In genomic region chr2:20050104-20050711, GRCh38 we compare ENCODE assay signal across 8 cellular contexts. TPM values are rescaled to one million over a fixed set of nuclear protein-coding genes. Genes with fewer than 3 reads are reported as not detected.
DNase-seq lines count a peak whose midpoint lies in the region; ATAC-seq, FAIRE-seq and TF ChIP-seq lines count a peak whose summit lies in the region.

No MANE protein-coding gene starts in this region.

- RAD21 ChIA-PET in GM12878 (lab: Charles Lee; ENCODE audit: unreplicated experiment) = interaction anchor here (1.0 to 4.1 kb wide), 7 partner anchors 11 to 175 kb away, joined by 3 to 18 read pairs (median 7); partner anchors contain the start of gene SDC1

- CTCF ChIA-PET in PC-3 (lab: Charles Lee) = interaction anchor here (0.7 kb wide), 1 partner anchor 16 kb away, joined by 4 read pairs; no protein-coding TSS in a partner anchor
- CTCF ChIA-PET in GM12878 (lab: Yijun Ruan, JAX) = interaction anchor here (0.9 to 3.8 kb wide), 8 partner anchors 9 to 176 kb away, joined by 3 to 24 read pairs (median 12); partner anchors contain the start of genes SDC1 and WDR35

- TF ChIP-seq POLR2A in GM12878 (IDR thresholded peaks at IDR 0.05; ENCODE audit: low read depth, low read length) = peak; percentile 26; the same call in 1 of the 2 replicates
- TF ChIP-seq POLR2A in lower leg skin (IDR thresholded peaks at IDR 0.05) = no peak
- peak in 1 of 2 donors; percentile 25 for TF ChIP-seq POLR2A in tibial nerve (IDR thresholded peaks at IDR 0.05)

- H3K4me2 ChIP-seq in PC-3 (ENCODE audit: low read length) = peak overlapping the region; percentile 95
- peak overlapping the region; percentile 93 for H3K4me2 ChIP-seq in GM12878 (ENCODE audit: control insufficient read depth, insufficient read depth)

- FAIRE-seq in GM12878 (lab: Jason Lieb, UNC) = no peak

- H3K9ac ChIP-seq in PC-3 (ENCODE audit: low read length) (peak overlapping the region; percentile 93), GM12878 (ENCODE audit: control insufficient read depth, insufficient read depth, low read length) (peak overlapping the region; percentile 97)

- peaks cover 33% of the 10 kb centered on the region for H3K4me1 ChIP-seq in PC-3 (ENCODE audit: insufficient read depth, low read length)
- 0 out of 2 replicates have a peak, but pooled peaks cover 11% of the 10 kb centered on the region for H3K4me1 ChIP-seq in GM12878 (ENCODE audit: control insufficient read depth, insufficient read depth, low read length)
- peaks cover 0 to 57% (median 15%) of the 10 kb centered on the region in 4 donors for H3K4me1 ChIP-seq in tibial nerve

- ATAC-seq in GM18511 (IDR thresholded peaks at IDR 0.05; ENCODE audit: unreplicated experiment) (peak; percentile 28), PC-3 (no peak), GM12878 (peak; percentile 61)

- H2AFZ ChIP-seq in PC-3 (ENCODE audit: low read length) (peak overlapping the region; percentile 94), GM12878 (ENCODE audit: control insufficient read depth, low read depth, low read length) (peak overlapping the region; percentile 46)

- SMC1A ChIA-PET in GM12878 (lab: Charles Lee; ENCODE audit: uncharacterized antibody, unreplicated experiment) = interaction anchor here (0.7 to 4.7 kb wide), 7 partner anchors 12 to 150 kb away, joined by 3 to 31 read pairs (median 9); partner anchors contain the start of gene WDR35

- intact Hi-C loops in PC-3 (cut with micrococcal nuclease) (loop anchor here (5.0 kb wide), 1 partner anchor 138 kb away; no protein-coding TSS in a partner anchor), GM12878 (cut with micrococcal nuclease; ENCODE audit: unreplicated experiment) (loop anchor here (5.0 kb wide), 1 partner anchor 148 kb away; the partner anchor contains the start of gene TTC32), lower leg skin (cut with DNase I; ENCODE audit: low total_unique reads) (no loop called here)

- TF ChIP-seq RAD21 in GM12878 (IDR thresholded peaks at IDR 0.05; ENCODE audit: insufficient read depth, low read depth, low read length) = no peak

- H3K27ac ChIP-seq in PC-3 (ENCODE audit: low read length) = peak overlapping the region; percentile 91
- H3K27ac ChIP-seq in GM12878 (ENCODE audit: control insufficient read depth, insufficient read depth) = peak overlapping the region; percentile 99
- peak overlapping the region; percentile 96 to 100 (median 97) for H3K27ac ChIP-seq in tibial nerve

- peaks cover 58% of the 10 kb centered on the region for H3K79me2 ChIP-seq in PC-3 (ENCODE audit: low read length)
- peaks cover 54% of the 10 kb centered on the region for H3K79me2 ChIP-seq in GM12878 (ENCODE audit: control insufficient read depth, insufficient read depth, low read length)

- POLR2A ChIA-PET in PC-3 (lab: Charles Lee; ENCODE audit: unreplicated experiment) (interaction anchor here (0.7 kb wide), 1 partner anchor 9 kb away, joined by 4 read pairs; no protein-coding TSS in a partner anchor), GM12878 (lab: Charles Lee) (interaction anchor here (1.0 to 4.2 kb wide), 5 partner anchors 8 to 61 kb away, joined by 3 to 17 read pairs (median 4); partner anchors contain the start of gene WDR35)

- TF ChIP-seq CTCF in AG10803 (conservative IDR thresholded peaks at IDR 0.05; ENCODE audit: low read length) (no peak), PC-3 (conservative IDR thresholded peaks at IDR 0.05; ENCODE audit: low read depth, low read length) (no peak), GM12878 (IDR thresholded peaks at IDR 0.05 in 2 of 3, conservative IDR thresholded peaks at IDR 0.05 in 1 of 3; ENCODE audit: control insufficient read depth in 2 of 3, extremely low read depth in 1 of 3, insufficient read depth in 1 of 3, low read depth in 3 of 3, low read length in 3 of 3) (no peak), lower leg skin (IDR thresholded peaks at IDR 0.05) (no peak), tibial nerve (IDR thresholded peaks at IDR 0.05) (no peak)

- peaks cover 5% of the 10 kb centered on the region for H3F3A ChIP-seq in PC-3 (ENCODE audit: low read length, unreplicated experiment)

- H3K4me3 ChIP-seq in AG10803 (ENCODE audit: low read length) (peak overlapping the region; percentile 70), PC-3 (ENCODE audit: low read length) (peak overlapping the region; percentile 79), GM12878 (peak overlapping the region; percentile 80), lower leg skin (ENCODE audit: low read depth, poor library complexity, severe bottlenecking) (peak overlapping the region; percentile 62), tibial nerve (peak overlapping the region; percentile 65 to 86 (median 74))

- in situ Hi-C loops in GM12878 (cut with MboI) = no loop called here

- 1% methylated on average over 11 of the region's 11 CpGs for WGBS in GM12878 (ENCODE audit: insufficient coverage, insufficient replicate concordance, low lambda C conversion rate, missing lambda C conversion rate)
- WGBS in lower leg skin, 2 donors = 0% methylated on average over 11 of the region's 11 CpGs
- WGBS in tibial nerve, 2 donors = 1% methylated on average over 11 of the region's 11 CpGs

- H3K36me3 ChIP-seq in PC-3 (ENCODE audit: low read depth, low read length) = no peaks in the 10 kb centered on the region
- no peaks in the 10 kb centered on the region for H3K36me3 ChIP-seq in GM12878 (ENCODE audit: control insufficient read depth in 2 of 2, insufficient read depth in 2 of 2, low read length in 1 of 2)
- H3K36me3 ChIP-seq in tibial nerve = no peaks in the 10 kb centered on the region

- peak; percentile 53 to 86; a peak in 3 of 4 replicates for TF ChIP-seq EP300 in GM12878 (IDR thresholded peaks at IDR 0.05; ENCODE audit: borderline replicate concordance in 1 of 2, control insufficient read depth in 1 of 2, low read depth in 2 of 2, low read length in 2 of 2)
- no peak for TF ChIP-seq EP300 in tibial nerve (IDR thresholded peaks at IDR 0.05)

- peak; percentile 65 for DNase-seq in AG10803 (ENCODE audit: low read depth)
- peak; percentile 9 for DNase-seq in HT-29 (ENCODE audit: low spot score)
- DNase-seq in PC-3 = peak; percentile 82
- DNase-seq in GM12878 (ENCODE audit: low read depth, low spot score) = peak; percentile 49
- DNase-seq in lower leg skin (ENCODE audit: low spot score in 2 of 2) = peak in 1 of 2 donors; percentile 27
- DNase-seq in tibial nerve (ENCODE audit: low spot score in 2 of 2) = peak in 1 of 2 donors; percentile 42
- DNase-seq in iPS-NIHi7 (ENCODE audit: extremely low spot score) = no peak

- BruUV-seq in PC-3 (replicated peaks; lab: Mats Ljungman, UMichigan) = no TSS peak
- no TSS peak for BruUV-seq in GM12878 (replicated peaks; lab: Mats Ljungman, UMichigan)

- H3K27me3 ChIP-seq in PC-3 (ENCODE audit: low read length) = no peaks in the 10 kb centered on the region
- H3K27me3 ChIP-seq in GM12878 (replicated peaks in 1 of 2; ENCODE audit: control insufficient read depth in 2 of 2, insufficient read depth in 2 of 2, low read length in 1 of 2) = no peaks in the 10 kb centered on the region
- no peaks in the 10 kb centered on the region for H3K27me3 ChIP-seq in tibial nerve

- H4K20me1 ChIP-seq in PC-3 (ENCODE audit: low read length) (peaks cover 24% of the 10 kb centered on the region), GM12878 (ENCODE audit: control insufficient read depth, insufficient read depth) (no peaks in the 10 kb centered on the region)

- no peaks in the 10 kb centered on the region for H3K9me3 ChIP-seq in PC-3 (ENCODE audit: low read length)
- H3K9me3 ChIP-seq in GM12878 (replicated peaks; ENCODE audit: control insufficient read depth, insufficient read depth, low read length) = no peaks in the 10 kb centered on the region
- no peaks in the 10 kb centered on the region for H3K9me3 ChIP-seq in tibial nerve

- no peaks in the 10 kb centered on the region for H3K9me2 ChIP-seq in PC-3 (replicated peaks; ENCODE audit: low read length)

RNA-seq across cellular contexts. Expression of gene LAPTM4A, which starts 1.2 kb away (rescaled TPM):
- total RNA-seq in HT-29 (2014; rRNA removed; shearing (Covaris generic)) = 22.7 and 26.8 TPM in 2 replicates
- total RNA-seq in PC-3 (2014; rRNA removed) (54.5 and 62.7 TPM in 2 replicates), GM12878 (2014; rRNA removed) (17.8 and 21.2 TPM in 2 replicates), GM12878 (2014; rRNA removed; fragmentation: Illumina TruSeq; extraction: Trizol) (23.9 and 25.6 TPM in 2 replicates), GM12878 (2021) (26.9 and 27.2 TPM in 2 replicates), lower leg skin (100 to 1,000 TPM; 102 to 139 (median 119) TPM), tibial nerve (100 to 1,000 TPM; 138 to 216 (median 191) TPM)
- total RNA-seq in GM12878 (2013; cell fraction: nucleolus; rRNA removed) = 20.7 and 23.4 TPM in 2 replicates
- 21.4 TPM for polyA plus RNA-seq in GM12878 (2011; ENCODE audit: low read depth)
- polyA plus RNA-seq in GM12878 (2011; rRNA removed) (107 and 126 TPM in 2 replicates), GM12878 (2014; fragmentation: Illumina TruSeq; extraction: Trizol) (38.5 and 52.1 TPM in 2 replicates), GM12878 (2014; fragmentation: Nextera tagmentation; extraction: Ambion mirVana) (10 to 100 TPM; 77.2 to 87.8 TPM), GM12878 (2014; rRNA removed) (22.8 and 24.7 TPM in 2 replicates), GM12878 (2016; fragmentation: Nextera tagmentation; extraction: Ambion mirVana) (10 to 100 TPM; 53.1 to 62.2 TPM)
- 51.1 and 59.2 TPM in 2 replicates for polyA plus RNA-seq in GM12878 (2011; cell fraction: cytosol; rRNA removed)
- 28.9 and 29.4 TPM in 2 replicates for polyA plus RNA-seq in GM12878 (2011; cell fraction: nucleus; rRNA removed)
- polyA plus RNA-seq in GM12878 (2012) = 40.6 and 45.5 TPM in 2 replicates
- 36.8 and 56.5 TPM in 2 replicates for polyA minus RNA-seq in GM12878 (2011; rRNA and poly(A)+ RNA removed)
- polyA minus RNA-seq in GM12878 (2011; cell fraction: cytosol; rRNA and poly(A)+ RNA removed) = 13.4 and 15.2 TPM in 2 replicates
- 13.2 and 14.4 TPM in 2 replicates for polyA minus RNA-seq in GM12878 (2011; cell fraction: nucleus; rRNA and poly(A)+ RNA removed)

RNA-seq across cellular contexts. Expression of gene MATN3, which starts 37.7 kb away (rescaled TPM):
- total RNA-seq in HT-29 (2014; rRNA removed; shearing (Covaris generic)) = 0.26 and 1.0 TPM in 2 replicates
- total RNA-seq in PC-3 (2014; rRNA removed) (1.1 and 1.6 TPM in 2 replicates), GM12878 (2014; rRNA removed) (not detected in 2 replicates), GM12878 (2014; rRNA removed; fragmentation: Illumina TruSeq; extraction: Trizol) (not detected in 2 replicates), GM12878 (2021) (not detected in 2 replicates), lower leg skin (1 to 10 TPM in 1 of 4 donors, under 1 TPM in 3; 0.11 to 1.5 (median 0.60) TPM), tibial nerve (10 to 100 TPM; 11.4 to 35.2 (median 29.8) TPM)
- total RNA-seq in GM12878 (2013; cell fraction: nucleolus; rRNA removed) = not detected in 2 replicates
- not detected for polyA plus RNA-seq in GM12878 (2011; ENCODE audit: low read depth)
- polyA plus RNA-seq in GM12878 (2011; rRNA removed) (not detected in 2 replicates), GM12878 (2014; fragmentation: Illumina TruSeq; extraction: Trizol) (not detected in 2 replicates), GM12878 (2014; fragmentation: Nextera tagmentation; extraction: Ambion mirVana) (not detected), GM12878 (2014; rRNA removed) (not detected in 2 replicates), GM12878 (2016; fragmentation: Nextera tagmentation; extraction: Ambion mirVana) (under 1 TPM in 1 of 2 experiments, not detected in 1; 0.09 TPM)
- not detected in 2 replicates for polyA plus RNA-seq in GM12878 (2011; cell fraction: cytosol; rRNA removed)
- polyA plus RNA-seq in GM12878 (2011; cell fraction: nucleus; rRNA removed) = not detected in 2 replicates
- not detected in 2 replicates for polyA plus RNA-seq in GM12878 (2012)
- polyA minus RNA-seq in GM12878 (2011; rRNA and poly(A)+ RNA removed) = not detected in 2 replicates
- not detected in 2 replicates for polyA minus RNA-seq in GM12878 (2011; cell fraction: cytosol; rRNA and poly(A)+ RNA removed)
- polyA minus RNA-seq in GM12878 (2011; cell fraction: nucleus; rRNA and poly(A)+ RNA removed) = not detected in 2 replicates
